In genomic region chr16:84854759-84855158, GRCh38 we compare ENCODE assay signal across 27 cellular contexts. TPM values are rescaled to one million over a fixed set of nuclear protein-coding genes. Genes with fewer than 3 reads are reported as not detected.
DNase-seq lines count a peak whose midpoint lies in the region; ATAC-seq and TF ChIP-seq lines count a peak whose summit lies in the region.
"Had no signal": no experiment of that assay in that cellular context is flagged by ENCODE, and none has a peak within 500 bp of the region (broad histone marks: within the 10 kb centered on the region; RNA-seq: fewer than 3 reads in every experiment).

No MANE protein-coding gene starts in this region.

- in situ Hi-C loops in astrocyte of the spinal cord (cut with HindIII; ENCODE audit: low sequenced_read_pairs): no loop called here

- H3K27ac Mint-ChIP-seq in MCF 10A (ENCODE audit: low read depth, unreplicated experiment) (no peak overlapping the region), glutamatergic neuron (ENCODE audit: unreplicated experiment) (no peak overlapping the region)
- H3K27ac Mint-ChIP-seq: activated CD8-positive, alpha-beta T cell treated with anti-CD3 and anti-CD28 coated beads for 36 hours; activated naive CD8-positive, alpha-beta T cell treated with anti-CD3 and anti-CD28 coated beads, Interleukin-2, amount 10 ng/mL, durations not matched to agents 7 days and 5 days; progenitor cell of endocrine pancreas had no signal

- H3K36me3 ChIP-seq in breast epithelium: no peaks in the 10 kb centered on the region
- H3K36me3 ChIP-seq: BE2C had no signal

- TF ChIP-seq POLR2A in breast epithelium (IDR thresholded peaks at IDR 0.05): no peak

- H3K4me1 Mint-ChIP-seq in MCF 10A (ENCODE audit: insufficient read depth, unreplicated experiment) (peaks cover 18% of the 10 kb centered on the region), glutamatergic neuron (ENCODE audit: low read depth, unreplicated experiment) (no peaks in the 10 kb centered on the region)
- H3K4me1 Mint-ChIP-seq: activated naive CD8-positive, alpha-beta T cell treated with anti-CD3 and anti-CD28 coated beads, Interleukin-2, amount 10 ng/mL, durations not matched to agents 7 days and 5 days; endodermal cell; neural crest cell had no signal

- H3K4me3 Mint-ChIP-seq in MCF 10A (ENCODE audit: unreplicated experiment) (no peak overlapping the region), glutamatergic neuron (ENCODE audit: unreplicated experiment) (no peak overlapping the region)
- H3K4me3 Mint-ChIP-seq: activated CD8-positive, alpha-beta T cell treated with anti-CD3 and anti-CD28 coated beads for 36 hours; activated naive CD8-positive, alpha-beta T cell treated with anti-CD3 and anti-CD28 coated beads, Interleukin-2, amount 10 ng/mL, durations not matched to agents 7 days and 5 days; endodermal cell; neural crest cell had no signal

- H3K4me1 ChIP-seq in breast epithelium: no peaks in the 10 kb centered on the region
- H3K4me1 ChIP-seq: BE2C, upper lobe of left lung had no signal

- H3K27ac ChIP-seq in breast epithelium: peak overlapping the region in 1 of 2 donors; percentile 26
- H3K27ac ChIP-seq: esophagus squamous epithelium, upper lobe of left lung had no signal

- intact Hi-C loops in MCF 10A (cut with micrococcal nuclease): loop anchor here (5.0 kb wide), 1 partner anchor 67 kb away; no protein-coding TSS in a partner anchor
- intact Hi-C loops in breast epithelium (cut with DNase I; ENCODE audit: low total_unique reads): no loop called here

- ATAC-seq in GM21381 (IDR thresholded peaks at IDR 0.05; ENCODE audit: unreplicated experiment) (no peak), GM21367 (IDR thresholded peaks at IDR 0.05; ENCODE audit: unreplicated experiment) (no peak)
- ATAC-seq: A549; activated CD8-positive, alpha-beta T cell treated with anti-CD3 and anti-CD28 coated beads for 36 hours; left cardiac atrium; Right ventricle myocardium inferior had no signal

- H3K36me3 Mint-ChIP-seq in MCF 10A (ENCODE audit: insufficient read depth, unreplicated experiment) (no peaks in the 10 kb centered on the region), glutamatergic neuron (ENCODE audit: unreplicated experiment) (peaks cover 19% of the 10 kb centered on the region)
- H3K36me3 Mint-ChIP-seq: activated naive CD8-positive, alpha-beta T cell treated with anti-CD3 and anti-CD28 coated beads, Interleukin-2, amount 10 ng/mL, durations not matched to agents 7 days and 5 days had no signal

- no peaks in the 10 kb centered on the region for H3K27me3 ChIP-seq in breast epithelium
- H3K27me3 ChIP-seq: BE2C, esophagus squamous epithelium, upper lobe of left lung had no signal

- no peak overlapping the region for H3K4me3 ChIP-seq in breast epithelium
- no peak overlapping the region for H3K4me3 ChIP-seq in astrocyte of the spinal cord (ENCODE audit: low read depth, low read length)
- no peak overlapping the region for H3K4me3 ChIP-seq in fibroblast of villous mesenchyme (ENCODE audit: low read depth, low read length)
- H3K4me3 ChIP-seq: A549, esophagus squamous epithelium, upper lobe of left lung had no signal

- no TSS peak for BruUV-seq in MCF 10A (replicated peaks; lab: Mats Ljungman, UMichigan)

- DNase-seq in MCF 10A (ENCODE audit: unreplicated experiment) (peak; percentile 76), breast epithelium (ENCODE audit: low spot score in 2 of 2) (no peak), astrocyte of the spinal cord (ENCODE audit: low read depth, low spot score) (peak; percentile 37), fibroblast of villous mesenchyme (ENCODE audit: low read depth) (peak; percentile 90), hypothalamus (lab: John Stamatoyannopoulos, UW) (no peak), glutamatergic neuron (no peak)
- DNase-seq: activated CD8-positive, alpha-beta T cell treated with anti-CD3 and anti-CD28 coated beads for 36 hours; activated effector memory CD4-positive, alpha-beta T cell treated with Interleukin-2 at 50 U/mL for 16 hours; activated naive CD8-positive, alpha-beta T cell treated with anti-CD3 and anti-CD28 coated beads, Interleukin-2, amount 10 ng/mL, durations not matched to agents 7 days and 5 days; activated T-cell treated with anti-CD3 and anti-CD28 coated beads for 4 hours; BE2C; cortex of kidney; DMS53; endodermal cell; esophagus squamous epithelium; left cardiac atrium; mammary epithelial cell; NCI-H1105; NCI-H2081; SW 1271; upper lobe of left lung had no signal

- CTCF ChIA-PET in MCF 10A (lab: Yijun Ruan, JAX): no interaction called here

- TF ChIP-seq CTCF in MCF 10A (IDR thresholded peaks at IDR 0.05; ENCODE audit: unreplicated experiment) (no peak), breast epithelium (IDR thresholded peaks at IDR 0.05) (no peak), astrocyte of the spinal cord (IDR thresholded peaks at IDR 0.05; ENCODE audit: low read depth, low read length) (no peak), fibroblast of villous mesenchyme (IDR thresholded peaks at IDR 0.05; ENCODE audit: insufficient read depth, low read depth, low read length) (no peak), glutamatergic neuron (IDR thresholded peaks at IDR 0.05; ENCODE audit: partially characterized antibody, unreplicated experiment) (no peak)

- no peaks in the 10 kb centered on the region for H3K9me3 Mint-ChIP-seq in MCF 10A (ENCODE audit: unreplicated experiment)
- peaks cover 5% of the 10 kb centered on the region for H3K9me3 Mint-ChIP-seq in glutamatergic neuron (ENCODE audit: unreplicated experiment)

- POLR2A ChIA-PET in MCF 10A (lab: Yijun Ruan, JAX): interaction anchor here (0.7 kb wide), 1 partner anchor 38 kb away, joined by 4 read pairs; no protein-coding TSS in a partner anchor

- H3K27me3 Mint-ChIP-seq in MCF 10A (ENCODE audit: insufficient read depth, unreplicated experiment): no peaks in the 10 kb centered on the region
- H3K27me3 Mint-ChIP-seq in glutamatergic neuron (ENCODE audit: unreplicated experiment): peaks cover 3% of the 10 kb centered on the region
- H3K27me3 Mint-ChIP-seq: progenitor cell of endocrine pancreas had no signal

- peaks cover 12 to 13% of the 10 kb centered on the region in 2 donors for H3K9me3 ChIP-seq in breast epithelium

RNA-seq across cellular contexts. Expression of gene CRISPLD2, which starts 35.0 kb away (rescaled TPM):
- total RNA-seq in MCF 10A (2022) (0.28 TPM in 1 of 2 replicates, not detected in the other), breast epithelium (100 to 1,000 TPM in 2 of 3 donors, 10 to 100 TPM in 1; 94.7 to 386 (median 216) TPM), fibroblast of villous mesenchyme (44.0 and 87.3 TPM in 2 replicates), glutamatergic neuron (ENCODE audit: unreplicated experiment) (9.0 TPM)

Comparison
In these comparisons a context has a peak if more than half of its experiments do, and no peak if none do; other contexts are left out.
1. DNase-seq: peak in MCF 10A (single experiment), astrocyte of the spinal cord (single experiment) and fibroblast of villous mesenchyme (single experiment); none in breast epithelium (0 of 2), hypothalamus (0 of 51) and glutamatergic neuron (single experiment).